ENCODE assay signal across 8 cellular contexts in the genomic region with DNA sequence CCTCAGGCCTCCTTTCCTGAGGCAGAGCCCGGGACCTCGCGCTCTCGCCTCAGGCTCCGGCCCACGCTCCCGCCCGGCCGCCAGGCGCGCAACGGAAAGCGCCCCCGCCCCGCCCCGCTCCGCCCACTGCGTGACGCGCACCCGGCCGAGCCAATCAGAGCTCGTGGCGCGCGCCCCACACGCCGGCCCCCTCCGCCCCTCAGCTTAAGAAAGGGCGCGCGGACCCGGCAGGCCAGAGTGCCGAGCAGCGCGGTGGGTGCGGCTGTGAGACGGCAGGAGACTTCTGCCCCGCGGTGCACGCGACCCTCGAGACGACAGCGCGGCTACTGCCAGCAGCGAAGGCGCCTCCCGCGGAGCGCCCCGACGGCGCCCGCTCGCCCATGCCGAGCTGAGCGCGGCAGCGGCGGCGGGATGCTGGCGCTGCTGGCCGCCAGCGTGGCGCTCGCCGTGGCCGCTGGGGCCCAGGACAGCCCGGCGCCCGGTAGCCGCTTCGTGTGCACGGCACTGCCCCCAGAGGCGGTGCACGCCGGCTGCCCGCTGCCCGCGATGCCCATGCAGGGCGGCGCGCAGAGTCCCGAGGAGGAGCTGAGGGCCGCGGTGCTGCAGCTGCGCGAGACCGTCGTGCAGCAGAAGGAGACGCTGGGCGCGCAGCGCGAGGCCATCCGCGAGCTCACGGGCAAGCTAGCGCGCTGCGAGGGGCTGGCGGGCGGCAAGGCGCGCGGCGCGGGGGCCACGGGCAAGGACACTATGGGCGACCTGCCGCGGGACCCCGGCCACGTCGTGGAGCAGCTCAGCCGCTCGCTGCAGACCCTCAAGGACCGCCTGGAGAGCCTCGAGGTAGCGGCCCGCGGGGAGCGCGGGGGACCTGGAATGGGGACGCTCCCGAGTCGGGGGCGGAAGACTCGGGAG. TPM values are rescaled to one million over a fixed set of nuclear protein-coding genes. Genes with fewer than 3 reads are reported as not detected.
DNase-seq lines count a peak whose midpoint lies in the region; ATAC-seq, FAIRE-seq and TF ChIP-seq lines count a peak whose summit lies in the region.

A gene with protein sequence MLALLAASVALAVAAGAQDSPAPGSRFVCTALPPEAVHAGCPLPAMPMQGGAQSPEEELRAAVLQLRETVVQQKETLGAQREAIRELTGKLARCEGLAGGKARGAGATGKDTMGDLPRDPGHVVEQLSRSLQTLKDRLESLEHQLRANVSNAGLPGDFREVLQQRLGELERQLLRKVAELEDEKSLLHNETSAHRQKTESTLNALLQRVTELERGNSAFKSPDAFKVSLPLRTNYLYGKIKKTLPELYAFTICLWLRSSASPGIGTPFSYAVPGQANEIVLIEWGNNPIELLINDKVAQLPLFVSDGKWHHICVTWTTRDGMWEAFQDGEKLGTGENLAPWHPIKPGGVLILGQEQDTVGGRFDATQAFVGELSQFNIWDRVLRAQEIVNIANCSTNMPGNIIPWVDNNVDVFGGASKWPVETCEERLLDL (plus strand): TSS at position 235 of the 909 bp plus-strand sequence. CDS start 177 bp downstream, at position 412.

- H3K4me3 Mint-ChIP-seq in stimulated activated naive B cell treated with anti-CD40 and anti-IgM and Interleukin-4, amounts not matched to agents 10 μg/mL and 1 μg/mL and 100 μg/mL, for 72 hours: peak within 1 kb of the TSS; percentile 21 to 49
- no peak within 1 kb of the TSS for H3K4me3 Mint-ChIP-seq in CD8-positive, alpha-beta T cell

- no peak within 1 kb of the TSS for H3K27ac ChIP-seq in A549
- H3K27ac ChIP-seq in CD8-positive, alpha-beta T cell (ENCODE audit: low read depth, low read length): no peak within 1 kb of the TSS

- H3K36me3 Mint-ChIP-seq in stimulated activated naive B cell treated with anti-CD40 and anti-IgM and Interleukin-4, amounts not matched to agents 10 μg/mL and 1 μg/mL and 100 μg/mL, for 72 hours: no peaks in the 10 kb centered on the region
- H3K36me3 Mint-ChIP-seq in CD8-positive, alpha-beta T cell: no peaks in the 10 kb centered on the region

- H3K27ac Mint-ChIP-seq in stimulated activated naive B cell treated with anti-CD40 and anti-IgM and Interleukin-4, amounts not matched to agents 10 μg/mL and 1 μg/mL and 100 μg/mL, for 72 hours: no peak within 1 kb of the TSS
- H3K27ac Mint-ChIP-seq in CD8-positive, alpha-beta T cell: no peak within 1 kb of the TSS

- TF ChIP-seq EP300 in A549 (IDR thresholded peaks at IDR 0.05): no peak

- intact Hi-C loops in CD8-positive, alpha-beta T cell (cut with DNase I, micrococcal nuclease): loop anchor here in 1 of 2 experiments (5.0 kb wide), 1 partner anchor 170 kb away; no protein-coding TSS in a partner anchor

- peaks cover 20% of the 10 kb centered on the region; the same call in 2 of the 3 replicates for H3K4me1 ChIP-seq in A549
- H3K4me1 ChIP-seq in CD8-positive, alpha-beta T cell (ENCODE audit: insufficient read depth, low read length): no peaks in the 10 kb centered on the region

- DNase-seq in A549 (ENCODE audit: low read depth in 1 of 2, low spot score in 1 of 2) (no peak), HuH-7.5 (ENCODE audit: low spot score) (peak; percentile 41), amniotic stem cell (lab: John Stamatoyannopoulos, UW) (peak; percentile 19), iPS-NIHi7 (ENCODE audit: extremely low spot score) (peak; percentile 92), HTR-8/SVneo (ENCODE audit: insufficient read length, low spot score) (no peak)
- DNase-seq in stimulated activated naive B cell treated with anti-CD40 and anti-IgM and Interleukin-4, amounts not matched to agents 10 μg/mL and 1 μg/mL and 100 μg/mL, for 72 hours: no peak
- DNase-seq in CD8-positive, alpha-beta T cell: no peak

- CTCF ChIA-PET in A549 (lab: Yijun Ruan, JAX): interaction anchor here (1.7 kb wide), 1 partner anchor 220 kb away, joined by 4 read pairs; no protein-coding TSS in a partner anchor
- CTCF ChIA-PET in CD8-positive, alpha-beta T cell (lab: Charles Lee): no interaction called here

- TF ChIP-seq POLR2A in A549 (IDR thresholded peaks at IDR 0.05; ENCODE audit: low read length): no peak

- ATAC-seq in A549 (peak; percentile 57 to 79; a peak in 4 of 6 replicates), GM21576 (IDR thresholded peaks at IDR 0.05; ENCODE audit: unreplicated experiment) (no peak)
- ATAC-seq in stimulated activated naive B cell treated with anti-CD40 and anti-IgM and Interleukin-4, amounts not matched to agents 10 μg/mL and 1 μg/mL and 100 μg/mL, for 72 hours (replicated peaks): peak in 1 of 2 donors; percentile 34
- no peak for ATAC-seq in CD8-positive, alpha-beta T cell

- H3K27me3 Mint-ChIP-seq in stimulated activated naive B cell treated with anti-CD40 and anti-IgM and Interleukin-4, amounts not matched to agents 10 μg/mL and 1 μg/mL and 100 μg/mL, for 72 hours: peaks cover 51 to 70% of the 10 kb centered on the region in 2 donors
- H3K27me3 Mint-ChIP-seq in CD8-positive, alpha-beta T cell (ENCODE audit: low read depth): peaks cover 46% of the 10 kb centered on the region

- peaks cover 2 to 14% of the 10 kb centered on the region in 2 donors for H3K4me1 Mint-ChIP-seq in stimulated activated naive B cell treated with anti-CD40 and anti-IgM and Interleukin-4, amounts not matched to agents 10 μg/mL and 1 μg/mL and 100 μg/mL, for 72 hours
- H3K4me1 Mint-ChIP-seq in CD8-positive, alpha-beta T cell (ENCODE audit: low read depth): peaks cover 7% of the 10 kb centered on the region

- POLR2A ChIA-PET in A549 (lab: Yijun Ruan, JAX): no interaction called here
- POLR2A ChIA-PET in CD8-positive, alpha-beta T cell (lab: Charles Lee): no interaction called here

- no peak for TF ChIP-seq CTCF in A549 (IDR thresholded peaks at IDR 0.05)
- no peak for TF ChIP-seq CTCF in CD8-positive, alpha-beta T cell (IDR thresholded peaks at IDR 0.05)

- FAIRE-seq in A549 (lab: Jason Lieb, UNC) (no peak), HTR-8/SVneo (lab: Jason Lieb, UNC) (no peak)

- H3K4me3 ChIP-seq in A549: no peak within 1 kb of the TSS
- H3K4me3 ChIP-seq in CD8-positive, alpha-beta T cell (ENCODE audit: low read depth, low read length): no peak within 1 kb of the TSS

- peaks cover 0 to 4% of the 10 kb centered on the region in 2 donors for H3K9me3 Mint-ChIP-seq in stimulated activated naive B cell treated with anti-CD40 and anti-IgM and Interleukin-4, amounts not matched to agents 10 μg/mL and 1 μg/mL and 100 μg/mL, for 72 hours
- no peaks in the 10 kb centered on the region for H3K9me3 Mint-ChIP-seq in CD8-positive, alpha-beta T cell

- no peak for TF ChIP-seq RAD21 in A549 (conservative IDR thresholded peaks at IDR 0.05 in 1 of 2, IDR thresholded peaks at IDR 0.05 in 1 of 2)

- H3K27me3 ChIP-seq in CD8-positive, alpha-beta T cell (ENCODE audit: insufficient read depth, low read length): no peaks in the 10 kb centered on the region

- 86% methylated on average over 53 of the region's 130 CpGs for WGBS in A549 (ENCODE audit: missing lambda C conversion rate)

- no peaks in the 10 kb centered on the region for H3K36me3 ChIP-seq in CD8-positive, alpha-beta T cell (ENCODE audit: insufficient read depth, low read length)

- H3K4me2 ChIP-seq in A549: peak within 1 kb of the TSS; percentile 83; the same call in 2 of the 3 replicates

- no peaks in the 10 kb centered on the region for H3K9me3 ChIP-seq in A549
- no peaks in the 10 kb centered on the region for H3K9me3 ChIP-seq in CD8-positive, alpha-beta T cell (ENCODE audit: low read length)

TF ChIP-seq in A549, 52 proteins besides CTCF, POLR2A, EP300 and RAD21 (continues in another document):
- TF ChIP-seq ZNF302 (CRISPR knock-in tag; IDR thresholded peaks at IDR 0.05): no peak
- no peak for TF ChIP-seq RCOR1 (IDR thresholded peaks at IDR 0.05; ENCODE audit: low read depth, low read length)
- TF ChIP-seq POLR2AphosphoS2 (conservative IDR thresholded peaks at IDR 0.05; ENCODE audit: low read length): no peak
- no peak for TF ChIP-seq PHF8 (IDR thresholded peaks at IDR 0.05; ENCODE audit: borderline replicate concordance, low read depth)
- TF ChIP-seq, protein P1, sequence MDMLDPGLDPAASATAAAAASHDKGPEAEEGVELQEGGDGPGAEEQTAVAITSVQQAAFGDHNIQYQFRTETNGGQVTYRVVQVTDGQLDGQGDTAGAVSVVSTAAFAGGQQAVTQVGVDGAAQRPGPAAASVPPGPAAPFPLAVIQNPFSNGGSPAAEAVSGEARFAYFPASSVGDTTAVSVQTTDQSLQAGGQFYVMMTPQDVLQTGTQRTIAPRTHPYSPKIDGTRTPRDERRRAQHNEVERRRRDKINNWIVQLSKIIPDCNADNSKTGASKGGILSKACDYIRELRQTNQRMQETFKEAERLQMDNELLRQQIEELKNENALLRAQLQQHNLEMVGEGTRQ (IDR thresholded peaks at IDR 0.05): no peak
- no peak for TF ChIP-seq NPAS2 (CRISPR knock-in tag; IDR thresholded peaks at IDR 0.05; ENCODE audit: borderline replicate concordance)
- TF ChIP-seq NR3C1 (IDR thresholded peaks at IDR 0.05): no peak
- TF ChIP-seq CBX8 (IDR thresholded peaks at IDR 0.05): no peak
- no peak for TF ChIP-seq KDM1A (IDR thresholded peaks at IDR 0.05; ENCODE audit: low read depth)
- TF ChIP-seq RARB (CRISPR knock-in tag; IDR thresholded peaks at IDR 0.05): no peak
- no peak for TF ChIP-seq HEYL (CRISPR knock-in tag; IDR thresholded peaks at IDR 0.05)
- TF ChIP-seq BHLHE40 (IDR thresholded peaks at IDR 0.05; ENCODE audit: low read depth, low read length): no peak
- TF ChIP-seq ZSCAN20 (CRISPR knock-in tag; IDR thresholded peaks at IDR 0.05): no peak
- TF ChIP-seq, protein P2, sequence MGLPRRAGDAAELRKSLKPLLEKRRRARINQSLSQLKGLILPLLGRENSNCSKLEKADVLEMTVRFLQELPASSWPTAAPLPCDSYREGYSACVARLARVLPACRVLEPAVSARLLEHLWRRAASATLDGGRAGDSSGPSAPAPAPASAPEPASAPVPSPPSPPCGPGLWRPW (IDR thresholded peaks at IDR 0.05): no peak

RNA-seq across cellular contexts. Expression of the gene that starts here (rescaled TPM):
- polyA plus RNA-seq in A549 (2011; rRNA removed) (0.05 TPM in 1 of 2 replicates, not detected in the other), A549 (2017; fragmentation: RNase III; extraction: RNeasy Plus Mini Kit Qiagen cat#74134 plus additional on column Dnase treatment) (not detected in 3 replicates)
- polyA plus RNA-seq in A549 (2012; cell fraction: cytosol; rRNA removed): 0.03 TPM in 2 replicates
- polyA plus RNA-seq in A549 (2012; cell fraction: nucleus; rRNA removed): not detected in 2 replicates
- polyA minus RNA-seq in A549 (2011; rRNA and poly(A)+ RNA removed): not detected in 2 replicates
- not detected for total RNA-seq in CD8-positive, alpha-beta T cell

Comparison
In these comparisons a context has a peak if more than half of its experiments do, and no peak if none do; other contexts are left out.
1. Peak in ATAC-seq and H3K4me2 ChIP-seq in A549; RNA of the gene not detected or under 1 TPM.
2. DNase-seq: peak in HuH-7.5 (single experiment), amniotic stem cell (single experiment) and iPS-NIHi7 (single experiment); none in A549 (0 of 2), stimulated activated naive B cell treated with anti-CD40 and anti-IgM and Interleukin-4, amounts not matched to agents 10 μg/mL and 1 μg/mL and 100 μg/mL, for 72 hours (single experiment), CD8-positive, alpha-beta T cell (0 of 7) and HTR-8/SVneo (single experiment).